Comparison of ENCODE assay signal across 23 cellular contexts in genomic region chr12:129700036-129700435, GRCh38.
DNase-seq lines count a peak whose midpoint lies in the region; ATAC-seq and TF ChIP-seq lines count a peak whose summit lies in the region.
"Had no signal": no experiment of that assay in that cellular context is flagged by ENCODE, and none has a peak within 500 bp of the region (broad histone marks: within the 10 kb centered on the region; RNA-seq: fewer than 3 reads in every experiment).

No MANE protein-coding gene starts in this region.

- 95% methylated on average over 17 of the region's 22 CpGs for WGBS in esophagus muscularis mucosa
- 93 to 100% (median 97%) methylated on average over 9 to 22 of the region's 22 CpGs for WGBS in spleen, 5 donors
- WGBS in heart right ventricle, 2 donors: 91 to 93% methylated on average over 22 of the region's 22 CpGs

- H3K4me1 Mint-ChIP-seq in natural killer cell treated with Interleukin-12 subunit alpha and Interleukin-12 subunit beta and Interleukin-15 and Interleukin-18, amount 100 ng/mL, for 72 hours (ENCODE audit: low read depth in 2 of 2): no peaks in the 10 kb centered on the region
- no peaks in the 10 kb centered on the region for H3K4me1 Mint-ChIP-seq in natural killer cell
- H3K4me1 Mint-ChIP-seq: CD14-positive monocyte; CD8-positive, alpha-beta memory T cell had no signal

- H3K36me3 Mint-ChIP-seq in natural killer cell treated with Interleukin-12 subunit alpha and Interleukin-12 subunit beta and Interleukin-15 and Interleukin-18, amount 100 ng/mL, for 72 hours: peaks cover 6% of the 10 kb centered on the region
- H3K36me3 Mint-ChIP-seq in natural killer cell: peaks cover 8% of the 10 kb centered on the region
- H3K36me3 Mint-ChIP-seq: CD14-positive monocyte; CD8-positive, alpha-beta memory T cell had no signal

- H3K4me1 ChIP-seq in esophagus muscularis mucosa (peaks cover 0 to 7% (median 7%) of the 10 kb centered on the region in 4 donors), spleen (no peaks in the 10 kb centered on the region), heart right ventricle (no peaks in the 10 kb centered on the region)
- H3K4me1 ChIP-seq: A549; BE2C; BLaER1 treated with 17β-estradiol and CSF1 and Interleukin-3, amounts not matched to agents 10 nM and 100 nM had no signal

- H3K27ac ChIP-seq in esophagus muscularis mucosa (replicated peaks in 1 of 4): no peak overlapping the region
- H3K27ac ChIP-seq in spleen: no peak overlapping the region
- H3K27ac ChIP-seq in heart right ventricle: no peak overlapping the region
- H3K27ac ChIP-seq: A549; BLaER1 treated with 17β-estradiol and CSF1 and Interleukin-3, amounts not matched to agents 10 nM and 100 nM; GM23248 had no signal

- peak; percentile 38 to 57 for ATAC-seq in natural killer cell treated with Interleukin-12 subunit alpha and Interleukin-12 subunit beta and Interleukin-15 and Interleukin-18, amount 100 ng/mL, for 72 hours
- ATAC-seq in natural killer cell (no peak), heart right ventricle (no peak)
- ATAC-seq: A549, GM12878, HCT116 had no signal

- peaks cover 0 to 6% of the 10 kb centered on the region in 2 donors for H3K27me3 Mint-ChIP-seq in natural killer cell treated with Interleukin-12 subunit alpha and Interleukin-12 subunit beta and Interleukin-15 and Interleukin-18, amount 100 ng/mL, for 72 hours
- H3K27me3 Mint-ChIP-seq in natural killer cell (ENCODE audit: low read depth in 2 of 2): no peaks in the 10 kb centered on the region
- H3K27me3 Mint-ChIP-seq: CD4-positive, alpha-beta T cell; CD8-positive, alpha-beta memory T cell had no signal

- no peak for DNase-seq in natural killer cell treated with Interleukin-12 subunit alpha and Interleukin-12 subunit beta and Interleukin-15 and Interleukin-18, amount 100 ng/mL, for 72 hours (ENCODE audit: low spot score)
- DNase-seq in natural killer cell (no peak), esophagus muscularis mucosa (ENCODE audit: extremely low spot score) (peak; percentile 78), spleen (peak; percentile 64), mucosa of gallbladder (ENCODE audit: low spot score) (no peak), heart right ventricle (no peak)
- DNase-seq: 8988T; ACHN; AML-193; BE2C; CD4-positive, alpha-beta T cell; CD8-positive, alpha-beta memory T cell; DMS 273 treated with DMSO at 0.1 percent for 48 hours; DMS79; EL; GDM1; GM23248; H9 had no signal

- no peak overlapping the region for H3K4me3 Mint-ChIP-seq in natural killer cell treated with Interleukin-12 subunit alpha and Interleukin-12 subunit beta and Interleukin-15 and Interleukin-18, amount 100 ng/mL, for 72 hours
- H3K4me3 Mint-ChIP-seq in natural killer cell: no peak overlapping the region
- H3K4me3 Mint-ChIP-seq: CD14-positive monocyte; CD4-positive, alpha-beta T cell; CD8-positive, alpha-beta memory T cell; H9 had no signal

- TF ChIP-seq CTCF in natural killer cell (IDR thresholded peaks at IDR 0.05): no peak
- TF ChIP-seq CTCF in esophagus muscularis mucosa (IDR thresholded peaks at IDR 0.05): no peak
- no peak for TF ChIP-seq CTCF in spleen (IDR thresholded peaks at IDR 0.05 in 8 of 11, conservative IDR thresholded peaks at IDR 0.05 in 3 of 11)
- TF ChIP-seq CTCF in heart right ventricle (IDR thresholded peaks at IDR 0.05): no peak

- TF ChIP-seq EP300 in esophagus muscularis mucosa (IDR thresholded peaks at IDR 0.05): no peak

- peaks cover 0 to 7% (median under 1%) of the 10 kb centered on the region in 4 donors for H3K9me3 ChIP-seq in esophagus muscularis mucosa
- peaks cover 0 to 54% (median 16%) of the 10 kb centered on the region in 8 donors for H3K9me3 ChIP-seq in spleen
- peaks cover 0 to 51% (median 0%) of the 10 kb centered on the region in 11 donors for H3K9me3 ChIP-seq in heart right ventricle
- H3K9me3 ChIP-seq: A549 had no signal

- H3K9me3 Mint-ChIP-seq in natural killer cell treated with Interleukin-12 subunit alpha and Interleukin-12 subunit beta and Interleukin-15 and Interleukin-18, amount 100 ng/mL, for 72 hours: peaks cover 6% of the 10 kb centered on the region
- H3K9me3 Mint-ChIP-seq in natural killer cell: peaks cover 3 to 5% of the 10 kb centered on the region in 2 donors

- no peak overlapping the region for H3K27ac Mint-ChIP-seq in natural killer cell treated with Interleukin-12 subunit alpha and Interleukin-12 subunit beta and Interleukin-15 and Interleukin-18, amount 100 ng/mL, for 72 hours
- H3K27ac Mint-ChIP-seq in natural killer cell: no peak overlapping the region
- H3K27ac Mint-ChIP-seq: CD14-positive monocyte; CD4-positive, alpha-beta T cell; CD8-positive, alpha-beta memory T cell; H9 had no signal

- intact Hi-C loops in natural killer cell (cut with micrococcal nuclease) (no loop called here), esophagus muscularis mucosa (cut with DNase I) (no loop called here), spleen (cut with DNase I; ENCODE audit: low total_unique reads) (no loop called here), heart right ventricle (cut with DNase I) (no loop called here)

- H3K36me3 ChIP-seq in esophagus muscularis mucosa (no peaks in the 10 kb centered on the region), spleen (no peaks in the 10 kb centered on the region), heart right ventricle (no peaks in the 10 kb centered on the region)
- H3K36me3 ChIP-seq: BE2C; BLaER1 treated with 17β-estradiol and CSF1 and Interleukin-3, amounts not matched to agents 10 nM and 100 nM had no signal

- peaks cover 0 to 18% (median 0%) of the 10 kb centered on the region in 4 donors for H3K27me3 ChIP-seq in esophagus muscularis mucosa
- no peaks in the 10 kb centered on the region for H3K27me3 ChIP-seq in spleen (replicated peaks in 1 of 7)
- no peaks in the 10 kb centered on the region for H3K27me3 ChIP-seq in heart right ventricle
- H3K27me3 ChIP-seq: BE2C; BLaER1 treated with 17β-estradiol and CSF1 and Interleukin-3, amounts not matched to agents 10 nM and 100 nM had no signal

- TF ChIP-seq POLR2A in esophagus muscularis mucosa (IDR thresholded peaks at IDR 0.05; ENCODE audit: low read depth) (no peak), spleen (IDR thresholded peaks at IDR 0.05) (no peak)

- H3K4me3 ChIP-seq in esophagus muscularis mucosa (no peak overlapping the region), spleen (no peak overlapping the region), heart right ventricle (no peak overlapping the region)
- H3K4me3 ChIP-seq: A549; BLaER1 treated with 17β-estradiol and CSF1 and Interleukin-3, amounts not matched to agents 10 nM and 100 nM; GM12878; GM23248 had no signal

Comparison
In these comparisons a context has a peak if more than half of its experiments do, and no peak if none do; other contexts are left out.
1. ATAC-seq: peak in natural killer cell treated with Interleukin-12 subunit alpha and Interleukin-12 subunit beta and Interleukin-15 and Interleukin-18, amount 100 ng/mL, for 72 hours (2 of 2); none in natural killer cell (0 of 3) and heart right ventricle (0 of 8).
2. DNase-seq: peak in esophagus muscularis mucosa (single experiment) and spleen (single experiment); none in natural killer cell treated with Interleukin-12 subunit alpha and Interleukin-12 subunit beta and Interleukin-15 and Interleukin-18, amount 100 ng/mL, for 72 hours (single experiment), natural killer cell (single experiment), mucosa of gallbladder (single experiment) and heart right ventricle (0 of 2).